ENCODE assay signal across 8 cellular contexts in genomic region chr10:8049874-8050560, GRCh38. TPM values are rescaled to one million over a fixed set of nuclear protein-coding genes. Genes with fewer than 3 reads are reported as not detected.
DNase-seq lines count a peak whose midpoint lies in the region; ATAC-seq and TF ChIP-seq lines count a peak whose summit lies in the region.

No MANE protein-coding gene starts in this region.

- no peaks in the 10 kb centered on the region for H3K9me3 ChIP-seq in SJCRH30 (replicated peaks)

- H3K4me1 ChIP-seq in SJCRH30 (0 out of 2 replicates have a peak, but pooled peaks cover 2% of the 10 kb centered on the region), foreskin keratinocyte (no peaks in the 10 kb centered on the region)

- no peaks in the 10 kb centered on the region for H3K36me3 ChIP-seq in SJCRH30

- TF ChIP-seq CTCF in GM12875 (IDR thresholded peaks at IDR 0.05; ENCODE audit: borderline replicate concordance, insufficient read depth, low read depth, low read length) (no peak), foreskin keratinocyte (conservative IDR thresholded peaks at IDR 0.05) (peak; percentile 25)

- DNase-seq in SJCRH30 (peak in 1 of 2 experiments; percentile 22), foreskin keratinocyte (peak in 1 of 2 donors; percentile 51), retina (peak; percentile 87), anterior cingulate cortex (lab: John Stamatoyannopoulos, UW) (no peak), occipital lobe (lab: John Stamatoyannopoulos, UW) (no peak)

- ATAC-seq in foreskin keratinocyte = no peak
- no peak for ATAC-seq in GM19328 (IDR thresholded peaks at IDR 0.05; ENCODE audit: unreplicated experiment)
- ATAC-seq in HG02798 (IDR thresholded peaks at IDR 0.05; ENCODE audit: poor library complexity, unreplicated experiment) = no peak

- H3K27me3 ChIP-seq in SJCRH30 (no peaks in the 10 kb centered on the region), foreskin keratinocyte (peaks cover 53% of the 10 kb centered on the region)

- peak overlapping the region; percentile 49 for H3K4me3 ChIP-seq in GM12875 (ENCODE audit: low read depth, low read length)
- peak overlapping the region; percentile 59 for H3K4me3 ChIP-seq in SJCRH30

- H3K27ac ChIP-seq in SJCRH30 = peak overlapping the region; percentile 41; the same call in 1 of the 2 replicates
- H3K27ac ChIP-seq in foreskin keratinocyte = no peak overlapping the region

RNA-seq across cellular contexts. Expression of gene GATA3, which starts 4.5 kb away (rescaled TPM):
- 0.53 and 1.2 TPM in 2 replicates for total RNA-seq in SJCRH30 (2014; rRNA removed; shearing (Covaris generic))
- total RNA-seq in foreskin keratinocyte (8.3 and 9.0 TPM in 2 replicates), occipital lobe (not detected)
- polyA plus RNA-seq in foreskin keratinocyte = 8.9 and 9.4 TPM in 2 replicates
